Comparison of ENCODE assay signal across 31 cellular contexts in the genomic region with DNA sequence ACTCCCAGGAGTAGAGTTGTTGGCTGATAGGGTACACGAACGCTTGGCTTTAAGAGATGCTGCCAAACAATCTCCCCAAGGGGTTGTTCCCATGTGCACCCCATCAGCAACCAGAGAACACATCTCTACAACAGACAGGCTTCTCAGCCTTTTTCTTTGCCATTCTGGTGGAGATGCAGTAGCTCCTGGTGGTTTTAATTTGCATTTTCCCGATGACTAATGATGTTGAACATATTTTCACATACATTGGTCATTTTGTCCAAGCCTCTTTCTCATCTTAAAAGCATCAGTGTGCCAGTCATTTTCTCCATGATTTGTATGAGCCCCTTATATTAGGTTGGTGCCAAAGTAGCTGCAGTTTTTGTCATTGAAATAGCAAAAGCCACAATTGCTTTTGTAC. TPM values are rescaled to one million over a fixed set of nuclear protein-coding genes. Genes with fewer than 3 reads are reported as not detected.
DNase-seq lines count a peak whose midpoint lies in the region; ATAC-seq and TF ChIP-seq lines count a peak whose summit lies in the region.
"Had no signal": no experiment of that assay in that cellular context is flagged by ENCODE, and none has a peak within 500 bp of the region (broad histone marks: within the 10 kb centered on the region; RNA-seq: fewer than 3 reads in every experiment).

No MANE protein-coding gene starts in this region.

- TF ChIP-seq CTCF in chondrocyte (IDR thresholded peaks at IDR 0.05): peak; percentile 32
- no peak for TF ChIP-seq CTCF in osteoblast (IDR thresholded peaks at IDR 0.05; ENCODE audit: extremely low read depth, low read depth, low read length)

- H3K4me3 ChIP-seq in osteoblast (ENCODE audit: insufficient read depth, low read length): no peak overlapping the region
- H3K4me3 ChIP-seq: A549, cardiac muscle cell, coronary artery, esophagus muscularis mucosa, pancreas, skin epidermis, thoracic aorta had no signal

- no peaks in the 10 kb centered on the region for H3K4me1 ChIP-seq in osteoblast (ENCODE audit: insufficient read depth, low read length)
- H3K4me1 ChIP-seq: A549, esophagus muscularis mucosa, pancreas had no signal

- H3K4me1 Mint-ChIP-seq in chondrocyte (ENCODE audit: low read depth): no peaks in the 10 kb centered on the region
- no peaks in the 10 kb centered on the region for H3K4me1 Mint-ChIP-seq in effector memory CD8-positive, alpha-beta T cell (ENCODE audit: low read depth in 2 of 2)
- H3K4me1 Mint-ChIP-seq: neural crest cell had no signal

- no peak overlapping the region for H3K27ac ChIP-seq in osteoblast (ENCODE audit: low read depth, low read length)
- H3K27ac ChIP-seq: A549, cardiac muscle cell, coronary artery, esophagus muscularis mucosa, pancreas, skin epidermis, thoracic aorta had no signal

- H4K20me1 ChIP-seq in osteoblast (ENCODE audit: insufficient read depth, low read length): no peaks in the 10 kb centered on the region

- H3K27me3 Mint-ChIP-seq in chondrocyte (ENCODE audit: low read depth): peaks cover 19% of the 10 kb centered on the region
- peaks cover 0 to 7% of the 10 kb centered on the region in 2 donors for H3K27me3 Mint-ChIP-seq in effector memory CD8-positive, alpha-beta T cell
- H3K27me3 Mint-ChIP-seq: activated CD4-positive, alpha-beta T cell treated with anti-CD3 and anti-CD28 coated beads, Interleukin-2, amount 10 ng/mL, durations not matched to agents 7 days and 5 days; activated CD8-positive, alpha-beta memory T cell treated with anti-CD3 and anti-CD28 coated beads, Interleukin-2, amount 10 ng/mL, durations not matched to agents 7 days and 5 days; CD4-positive, alpha-beta T cell had no signal

- no peaks in the 10 kb centered on the region for H3K9me3 Mint-ChIP-seq in chondrocyte (ENCODE audit: low read depth)
- no peaks in the 10 kb centered on the region for H3K9me3 Mint-ChIP-seq in effector memory CD8-positive, alpha-beta T cell
- H3K9me3 Mint-ChIP-seq: activated CD4-positive, alpha-beta T cell treated with anti-CD3 and anti-CD28 coated beads, Interleukin-2, amount 10 ng/mL, durations not matched to agents 7 days and 5 days; activated T-cell treated with anti-CD3 and anti-CD28 coated beads, Interleukin-2, amount 50 U/mL, for 72 hours; CD4-positive, alpha-beta T cell; immature natural killer cell had no signal

- no peaks in the 10 kb centered on the region for H3K79me2 ChIP-seq in osteoblast (ENCODE audit: insufficient read depth, low read length)

- no peak overlapping the region for H3K4me2 ChIP-seq in osteoblast (ENCODE audit: insufficient read depth, low read length)
- H3K4me2 ChIP-seq: A549, SK-N-SH had no signal

- H3K27ac Mint-ChIP-seq in chondrocyte (ENCODE audit: unreplicated experiment): no peak overlapping the region
- H3K27ac Mint-ChIP-seq in effector memory CD8-positive, alpha-beta T cell: peak overlapping the region in 1 of 2 donors; percentile 45
- H3K27ac Mint-ChIP-seq: activated CD4-positive, alpha-beta T cell treated with anti-CD3 and anti-CD28 coated beads, Interleukin-2, amount 10 ng/mL, durations not matched to agents 7 days and 5 days; activated CD8-positive, alpha-beta memory T cell treated with anti-CD3 and anti-CD28 coated beads, Interleukin-2, amount 10 ng/mL, durations not matched to agents 7 days and 5 days; activated T-cell treated with anti-CD3 and anti-CD28 coated beads, Interleukin-2, amount 50 U/mL, for 72 hours; CD4-positive, alpha-beta T cell; endodermal cell; immature natural killer cell; WTC11 had no signal

- peak; percentile 13 for DNase-seq in activated effector memory CD4-positive, alpha-beta T cell treated with anti-CD3 and anti-CD28 coated beads, Interleukin-2, amount 50 U/mL, for 16 hours
- DNase-seq in activated effector memory CD4-positive, alpha-beta T cell treated with Interleukin-2 at 50 U/mL for 16 hours: no peak
- DNase-seq in RKO (ENCODE audit: low spot score) (peak; percentile 15), chondrocyte (ENCODE audit: low spot score) (no peak), osteoblast (ENCODE audit: insufficient read length, low spot score, missing footprints) (peak; percentile 43), putamen (ENCODE audit: low spot score) (no peak)
- DNase-seq in effector memory CD8-positive, alpha-beta T cell: no peak
- DNase-seq: activated CD4-positive, alpha-beta T cell treated with anti-CD3 and anti-CD28 coated beads, Interleukin-2, amount 10 ng/mL, durations not matched to agents 7 days and 5 days; activated CD8-positive, alpha-beta memory T cell treated with anti-CD3 and anti-CD28 coated beads, Interleukin-2, amount 10 ng/mL, durations not matched to agents 7 days and 5 days; activated naive CD4-positive, alpha-beta T cell treated with anti-CD3 and anti-CD28 coated beads, Interleukin-2, amount 50 U/mL, for 16 hours; activated T-cell treated with anti-CD3 and anti-CD28 coated beads, Interleukin-2, amount 50 U/mL, for 72 hours; AML-193; CD4-positive, alpha-beta T cell; EL; endodermal cell; H7; immature natural killer cell; mesendoderm; NCI-H1048; pancreas; SK-N-SH; stimulated activated naive CD4-positive, alpha-beta T cell treated with Interleukin-2 at 50 U/mL for 16 hours had no signal

- H3K9me3 ChIP-seq in osteoblast (ENCODE audit: low read depth, low read length): no peaks in the 10 kb centered on the region
- H3K9me3 ChIP-seq: A549, pancreas, SK-N-SH, thoracic aorta had no signal

- H3K27me3 ChIP-seq in osteoblast (ENCODE audit: insufficient read depth, low read length): no peaks in the 10 kb centered on the region
- H3K27me3 ChIP-seq: cardiac muscle cell, pancreas had no signal

- no peak for ATAC-seq in HG03442 (IDR thresholded peaks at IDR 0.05; ENCODE audit: unreplicated experiment)
- no peak for ATAC-seq in effector memory CD8-positive, alpha-beta T cell (replicated peaks)
- ATAC-seq: activated CD8-positive, alpha-beta memory T cell treated with anti-CD3 and anti-CD28 coated beads, Interleukin-2, amount 10 ng/mL, durations not matched to agents 7 days and 5 days; pancreas; WTC11 had no signal

- H3K36me3 Mint-ChIP-seq in chondrocyte (ENCODE audit: low read depth): peaks cover 1% of the 10 kb centered on the region
- no peaks in the 10 kb centered on the region for H3K36me3 Mint-ChIP-seq in effector memory CD8-positive, alpha-beta T cell (ENCODE audit: insufficient read depth)
- H3K36me3 Mint-ChIP-seq: activated CD8-positive, alpha-beta memory T cell treated with anti-CD3 and anti-CD28 coated beads, Interleukin-2, amount 10 ng/mL, durations not matched to agents 7 days and 5 days; immature natural killer cell; WTC11 had no signal

- H3K36me3 ChIP-seq in osteoblast (ENCODE audit: insufficient read depth, low read length): no peaks in the 10 kb centered on the region
- H3K36me3 ChIP-seq: cardiac muscle cell, esophagus muscularis mucosa, pancreas, thoracic aorta had no signal

- H3K4me3 Mint-ChIP-seq in chondrocyte (ENCODE audit: unreplicated experiment): no peak overlapping the region
- no peak overlapping the region for H3K4me3 Mint-ChIP-seq in effector memory CD8-positive, alpha-beta T cell
- H3K4me3 Mint-ChIP-seq: activated CD4-positive, alpha-beta T cell treated with anti-CD3 and anti-CD28 coated beads, Interleukin-2, amount 10 ng/mL, durations not matched to agents 7 days and 5 days; activated CD8-positive, alpha-beta memory T cell treated with anti-CD3 and anti-CD28 coated beads, Interleukin-2, amount 10 ng/mL, durations not matched to agents 7 days and 5 days; activated T-cell treated with anti-CD3 and anti-CD28 coated beads, Interleukin-2, amount 50 U/mL, for 72 hours; CD4-positive, alpha-beta T cell; endodermal cell; immature natural killer cell; neural crest cell; WTC11 had no signal

- no peak overlapping the region for H2AFZ ChIP-seq in osteoblast (ENCODE audit: low read length)

RNA-seq across cellular contexts. Expression of a gene that starts 21.8 kb away (rescaled TPM):
- 44.4 to 58.7 TPM (median 57.5 TPM) in 3 replicates for total RNA-seq in chondrocyte
- total RNA-seq in osteoblast: 58.3 and 60.4 TPM in 2 replicates

RNA-seq across cellular contexts. Expression of a gene that starts 26.6 kb away (rescaled TPM):
- 38.8 to 47.5 TPM (median 41.4 TPM) in 3 replicates for total RNA-seq in chondrocyte
- total RNA-seq in osteoblast: 69.5 and 81.1 TPM in 2 replicates

Comparison
In these comparisons a context has a peak if more than half of its experiments do, and no peak if none do; other contexts are left out.
1. DNase-seq: peak in activated effector memory CD4-positive, alpha-beta T cell treated with anti-CD3 and anti-CD28 coated beads, Interleukin-2, amount 50 U/mL, for 16 hours (single experiment), RKO (single experiment) and osteoblast (single experiment); none in activated effector memory CD4-positive, alpha-beta T cell treated with Interleukin-2 at 50 U/mL for 16 hours (single experiment), chondrocyte (single experiment), putamen (single experiment) and effector memory CD8-positive, alpha-beta T cell (0 of 3).